ENCODE assay signal across 8 cellular contexts in the genomic region with DNA sequence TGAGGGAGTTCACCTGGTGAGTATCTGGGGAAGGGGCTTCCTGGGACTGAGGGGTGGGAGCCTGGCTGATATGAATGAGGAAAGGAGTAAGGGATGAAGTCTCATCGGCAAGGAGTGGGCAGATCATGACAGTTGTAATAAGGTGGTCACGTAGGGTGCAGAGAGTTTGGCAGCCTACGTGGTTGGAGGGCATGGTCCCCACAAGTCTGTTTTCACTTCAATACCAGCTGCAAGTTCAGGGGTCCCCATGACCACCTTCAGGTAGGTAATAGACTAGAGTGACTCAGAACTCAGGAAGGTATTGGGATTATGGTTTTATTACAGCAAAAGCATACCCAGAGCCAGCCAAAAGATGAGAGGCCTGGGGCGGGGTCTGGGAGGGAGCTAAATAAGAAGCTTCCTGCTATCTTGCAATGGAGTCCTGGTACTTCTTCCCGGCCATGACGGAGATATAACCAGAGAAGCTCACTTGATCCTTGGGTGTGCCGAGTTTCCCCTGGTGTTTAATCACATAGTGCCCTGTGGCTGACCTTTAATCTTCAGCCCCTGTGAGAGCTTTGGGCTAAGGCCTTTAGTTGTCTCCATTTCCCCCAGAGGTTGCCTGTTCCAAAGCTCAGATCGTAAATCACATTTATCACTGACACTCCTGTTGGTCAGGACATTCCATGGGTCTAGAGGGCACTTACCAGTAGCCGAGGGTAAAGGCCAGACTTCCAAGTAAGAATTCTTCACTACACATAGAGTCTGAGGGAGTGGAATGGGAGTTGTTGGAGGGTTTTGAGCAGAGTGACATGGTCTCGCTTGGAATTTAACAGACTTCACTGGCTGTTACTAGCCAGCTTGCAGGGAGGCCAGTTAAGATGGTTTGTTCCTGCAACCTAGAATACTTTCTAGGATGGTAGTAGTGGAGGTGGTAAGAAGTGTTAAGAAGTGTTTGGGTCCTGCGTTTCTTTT. TPM values are rescaled to one million over a fixed set of nuclear protein-coding genes. Genes with fewer than 3 reads are reported as not detected.
A peak's percentile ranks its signal among the peaks of the same experiment; 100 is the strongest.
DNase-seq lines count a peak whose midpoint lies in the region; ATAC-seq and TF ChIP-seq lines count a peak whose summit lies in the region.

No MANE protein-coding gene starts in this region.

- no peaks in the 10 kb centered on the region for H3K9me2 ChIP-seq in MM.1S (replicated peaks; ENCODE audit: insufficient read depth, low read length)

- TF ChIP-seq POLR2A in right lobe of liver (IDR thresholded peaks at IDR 0.05) = no peak

- H3K27me3 Mint-ChIP-seq in CD4-positive, CD25-positive, alpha-beta regulatory T cell = no peaks in the 10 kb centered on the region
- no peaks in the 10 kb centered on the region for H3K27me3 Mint-ChIP-seq in activated naive CD8-positive, alpha-beta T cell treated with anti-CD3 and anti-CD28 coated beads for 36 hours

- H2AFZ ChIP-seq in MM.1S (ENCODE audit: low read length) = no peak overlapping the region

- H3K4me2 ChIP-seq in MM.1S (ENCODE audit: low read depth, low read length) = no peak overlapping the region

- peaks cover 49% of the 10 kb centered on the region for H3K36me3 ChIP-seq in CD4-positive, CD25-positive, alpha-beta regulatory T cell (ENCODE audit: control insufficient read depth, insufficient read depth, low read length)
- H3K36me3 ChIP-seq in right lobe of liver (peaks cover 9 to 46% (median 33%) of the 10 kb centered on the region in 4 donors), MM.1S (replicated peaks; ENCODE audit: insufficient read depth, low read length) (peaks cover 30% of the 10 kb centered on the region)

- H3K36me3 Mint-ChIP-seq in CD4-positive, CD25-positive, alpha-beta regulatory T cell = peaks cover 27% of the 10 kb centered on the region
- peaks cover 49% of the 10 kb centered on the region for H3K36me3 Mint-ChIP-seq in activated naive CD8-positive, alpha-beta T cell treated with anti-CD3 and anti-CD28 coated beads for 36 hours

- 65% methylated on average over 6 of the region's 11 CpGs for WGBS in right lobe of liver (ENCODE audit: insufficient coverage, low coverage, low lambda C conversion rate, missing lambda C conversion rate)

- H3K9me3 ChIP-seq in CD4-positive, CD25-positive, alpha-beta regulatory T cell (ENCODE audit: control insufficient read depth in 2 of 2, low read length in 2 of 2) = no peaks in the 10 kb centered on the region
- H3K9me3 ChIP-seq in right lobe of liver = no peaks in the 10 kb centered on the region
- no peaks in the 10 kb centered on the region for H3K9me3 ChIP-seq in MM.1S (replicated peaks; ENCODE audit: insufficient read depth, low read length)

- TF ChIP-seq CTCF in right lobe of liver (IDR thresholded peaks at IDR 0.05) = no peak
- no peak for TF ChIP-seq CTCF in MM.1S (IDR thresholded peaks at IDR 0.05; ENCODE audit: low read length)

- no peaks in the 10 kb centered on the region for H3K27me3 ChIP-seq in CD4-positive, CD25-positive, alpha-beta regulatory T cell (ENCODE audit: control insufficient read depth, insufficient read depth, low read length)
- H3K27me3 ChIP-seq in right lobe of liver = no peaks in the 10 kb centered on the region
- no peaks in the 10 kb centered on the region for H3K27me3 ChIP-seq in MM.1S (replicated peaks; ENCODE audit: insufficient read depth, low read length)

- peaks cover 44% of the 10 kb centered on the region for H3F3A ChIP-seq in MM.1S (ENCODE audit: insufficient read depth, low read length)

- no peak overlapping the region for H3K9ac ChIP-seq in MM.1S (ENCODE audit: low read length)

- peaks cover 0 to 1% (median 0%) of the 10 kb centered on the region in 7 donors for H3K9me3 Mint-ChIP-seq in CD4-positive, CD25-positive, alpha-beta regulatory T cell
- no peaks in the 10 kb centered on the region for H3K9me3 Mint-ChIP-seq in activated naive CD8-positive, alpha-beta T cell treated with anti-CD3 and anti-CD28 coated beads for 36 hours

- peaks cover 22% of the 10 kb centered on the region for H3K79me2 ChIP-seq in MM.1S (ENCODE audit: low read length)

- intact Hi-C loops in right lobe of liver (cut with DNase I) = no loop called here

- ATAC-seq in CD4-positive, CD25-positive, alpha-beta regulatory T cell (ENCODE audit: low read depth in 2 of 2) = no peak
- peak in 3 of 4 donors; percentile 51 to 59 (median 52) for ATAC-seq in right lobe of liver
- no peak for ATAC-seq in HG03460 (IDR thresholded peaks at IDR 0.05; ENCODE audit: unreplicated experiment)

- no peak overlapping the region for H3K4me3 ChIP-seq in CD4-positive, CD25-positive, alpha-beta regulatory T cell (ENCODE audit: low read depth, low read length)
- H3K4me3 ChIP-seq in right lobe of liver = no peak overlapping the region
- H3K4me3 ChIP-seq in MM.1S (ENCODE audit: low read length) = no peak overlapping the region

- peaks cover 19% of the 10 kb centered on the region for H4K20me1 ChIP-seq in MM.1S (ENCODE audit: insufficient read depth, low read length)

- DNase-seq in CD4-positive, CD25-positive, alpha-beta regulatory T cell = no peak
- DNase-seq in HT-29 (ENCODE audit: low spot score) (peak; percentile 76), right lobe of liver (no peak), MM.1S (no peak), NCI-H1105 treated with DMSO at 0.1 percent for 48 hours (lab: John Stamatoyannopoulos, UW) (no peak)
- no peak for DNase-seq in activated naive CD8-positive, alpha-beta T cell treated with anti-CD3 and anti-CD28 coated beads for 36 hours
- DNase-seq in stimulated activated naive CD4-positive, alpha-beta T cell treated with Interleukin-2 at 50 U/mL for 16 hours (lab: John Stamatoyannopoulos, UW) = no peak

- H3K4me3 Mint-ChIP-seq in CD4-positive, CD25-positive, alpha-beta regulatory T cell = peak overlapping the region in 2 of 4 donors; percentile 19 to 38
- no peak overlapping the region for H3K4me3 Mint-ChIP-seq in activated naive CD8-positive, alpha-beta T cell treated with anti-CD3 and anti-CD28 coated beads for 36 hours

- H3K4me1 Mint-ChIP-seq in CD4-positive, CD25-positive, alpha-beta regulatory T cell = peaks cover 0 to 21% (median 11%) of the 10 kb centered on the region in 4 donors
- peaks cover 25% of the 10 kb centered on the region for H3K4me1 Mint-ChIP-seq in activated naive CD8-positive, alpha-beta T cell treated with anti-CD3 and anti-CD28 coated beads for 36 hours

- H3K27ac Mint-ChIP-seq in CD4-positive, CD25-positive, alpha-beta regulatory T cell = peak overlapping the region in 2 of 3 donors; percentile 29 to 36
- H3K27ac Mint-ChIP-seq in activated naive CD8-positive, alpha-beta T cell treated with anti-CD3 and anti-CD28 coated beads for 36 hours = peak overlapping the region; percentile 37

- no peak overlapping the region for H3K27ac ChIP-seq in CD4-positive, CD25-positive, alpha-beta regulatory T cell (ENCODE audit: insufficient read depth, low read length, poor library complexity, severe bottlenecking)
- H3K27ac ChIP-seq in right lobe of liver (no peak overlapping the region), MM.1S (ENCODE audit: low read length) (no peak overlapping the region)

- no peaks in the 10 kb centered on the region for H3K4me1 ChIP-seq in CD4-positive, CD25-positive, alpha-beta regulatory T cell (ENCODE audit: control insufficient read depth, insufficient read depth, low read length, poor library complexity, severe bottlenecking)
- H3K4me1 ChIP-seq in right lobe of liver (no peaks in the 10 kb centered on the region), MM.1S (ENCODE audit: low read length) (no peaks in the 10 kb centered on the region)

RNA-seq across cellular contexts. Expression of a gene that starts 9.1 kb away (rescaled TPM):
- 277 TPM for total RNA-seq in CD4-positive, CD25-positive, alpha-beta regulatory T cell
- 100 to 1,000 TPM; 158 to 172 (median 168) TPM for polyA plus RNA-seq in CD4-positive, CD25-positive, alpha-beta regulatory T cell
- total RNA-seq in HT-29 (2014; rRNA removed; shearing (Covaris generic)) = 418 and 438 TPM in 2 replicates
- 100 to 1,000 TPM; 408 to 428 TPM for total RNA-seq in activated naive CD8-positive, alpha-beta T cell treated with anti-CD3 and anti-CD28 coated beads for 36 hours
- total RNA-seq in right lobe of liver = 100 to 1,000 TPM in 1 of 6 experiments, 10 to 100 TPM in 5; 39.8 to 106 (median 63.0) TPM

RNA-seq across cellular contexts. Expression of a gene that starts 31.4 kb away (rescaled TPM):
- not detected for total RNA-seq in CD4-positive, CD25-positive, alpha-beta regulatory T cell
- polyA plus RNA-seq in CD4-positive, CD25-positive, alpha-beta regulatory T cell = not detected
- 0.18 TPM in 1 of 2 replicates, not detected in the other for total RNA-seq in HT-29 (2014; rRNA removed; shearing (Covaris generic))
- total RNA-seq in activated naive CD8-positive, alpha-beta T cell treated with anti-CD3 and anti-CD28 coated beads for 36 hours = not detected
- total RNA-seq in right lobe of liver = not detected

RNA-seq across cellular contexts. Expression of a gene that starts 50.4 kb away (rescaled TPM):
- 201 TPM for total RNA-seq in CD4-positive, CD25-positive, alpha-beta regulatory T cell
- polyA plus RNA-seq in CD4-positive, CD25-positive, alpha-beta regulatory T cell = 10 to 100 TPM; 41.6 to 61.1 (median 49.0) TPM
- total RNA-seq in HT-29 (2014; rRNA removed; shearing (Covaris generic)) = 183 and 191 TPM in 2 replicates
- 100 to 1,000 TPM; 139 to 141 TPM for total RNA-seq in activated naive CD8-positive, alpha-beta T cell treated with anti-CD3 and anti-CD28 coated beads for 36 hours
- total RNA-seq in right lobe of liver = 10 to 100 TPM; 17.6 to 30.6 (median 24.3) TPM

RNA-seq across cellular contexts. Expression of a gene that starts 57.1 kb away (rescaled TPM):
- not detected for total RNA-seq in CD4-positive, CD25-positive, alpha-beta regulatory T cell
- 1 to 10 TPM in 2 of 4 donors, under 1 TPM in 1, not detected in 1; 0.76 to 2.2 (median 2.1) TPM for polyA plus RNA-seq in CD4-positive, CD25-positive, alpha-beta regulatory T cell
- total RNA-seq in HT-29 (2014; rRNA removed; shearing (Covaris generic)) = 0.61 TPM in 1 of 2 replicates, not detected in the other
- not detected for total RNA-seq in activated naive CD8-positive, alpha-beta T cell treated with anti-CD3 and anti-CD28 coated beads for 36 hours
- not detected for total RNA-seq in right lobe of liver

RNA-seq across cellular contexts. Expression of a gene that starts 57.9 kb away (rescaled TPM):
- 128 TPM for total RNA-seq in CD4-positive, CD25-positive, alpha-beta regulatory T cell
- 10 to 100 TPM; 28.2 to 39.8 (median 35.4) TPM for polyA plus RNA-seq in CD4-positive, CD25-positive, alpha-beta regulatory T cell
- 64.6 and 80.6 TPM in 2 replicates for total RNA-seq in HT-29 (2014; rRNA removed; shearing (Covaris generic))
- total RNA-seq in activated naive CD8-positive, alpha-beta T cell treated with anti-CD3 and anti-CD28 coated beads for 36 hours = 10 to 100 TPM; 19.5 to 20.4 TPM
- total RNA-seq in right lobe of liver = 10 to 100 TPM; 22.1 to 27.8 (median 24.6) TPM

Comparison
In these comparisons a context has a peak if more than half of its experiments do, and no peak if none do; other contexts are left out.
1. ATAC-seq: peak in right lobe of liver (3 of 4); none in CD4-positive, CD25-positive, alpha-beta regulatory T cell (0 of 2) and HG03460 (single experiment).